1 cellular context compared by ENCODE assay signal in the genomic region with DNA sequence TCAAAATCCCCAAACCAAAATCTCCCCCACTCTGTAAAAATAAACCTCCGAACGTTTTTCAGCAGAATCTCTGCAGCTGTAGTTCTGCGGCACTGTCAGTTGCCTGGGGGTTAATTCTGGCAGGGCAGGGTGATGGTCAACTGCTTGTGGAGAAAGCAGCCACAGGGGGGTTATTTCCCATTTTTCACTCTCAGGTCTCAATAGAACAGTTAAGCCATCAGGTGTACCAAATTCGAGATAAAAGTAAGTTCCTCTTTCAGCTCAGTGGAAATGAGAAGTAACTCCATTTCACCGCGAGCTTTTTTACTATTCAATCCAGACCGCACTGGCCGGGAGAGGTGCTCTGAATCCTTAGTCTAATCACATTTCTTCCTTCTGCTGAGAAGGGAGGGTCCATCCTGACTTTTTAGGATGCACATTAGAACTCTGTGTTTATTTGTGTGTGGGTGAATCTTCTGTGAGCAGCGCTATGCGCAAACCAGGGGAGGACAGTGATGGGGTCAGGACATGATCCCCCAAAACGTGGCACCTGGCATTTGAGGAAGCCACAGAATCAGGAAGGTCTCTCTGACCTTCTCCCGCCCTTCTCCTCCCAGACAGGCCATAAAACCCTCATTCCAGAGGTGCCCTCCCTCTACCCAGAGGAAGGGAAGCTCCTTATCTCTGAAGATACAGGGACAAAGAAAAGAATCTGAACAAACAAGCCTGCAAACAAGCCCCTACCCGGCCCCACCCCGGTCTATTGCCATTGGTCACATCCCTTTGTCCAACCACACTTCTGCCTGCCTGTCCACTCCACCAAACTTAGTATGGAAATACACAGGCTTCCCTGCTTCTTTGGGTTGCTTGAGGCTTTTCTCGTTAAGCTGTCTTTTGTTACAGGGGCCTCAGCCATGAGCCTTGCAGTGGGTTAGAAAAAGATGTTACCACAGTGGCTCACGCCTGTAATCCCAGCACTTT.
TF ChIP-seq lines count a peak whose summit lies in the region.

No MANE protein-coding gene starts in this region.

TF ChIP-seq in GM23338, 12 proteins besides CTCF, POLR2A, EP300 and RAD21 (continued from another document):
- TF ChIP-seq, protein P1, sequence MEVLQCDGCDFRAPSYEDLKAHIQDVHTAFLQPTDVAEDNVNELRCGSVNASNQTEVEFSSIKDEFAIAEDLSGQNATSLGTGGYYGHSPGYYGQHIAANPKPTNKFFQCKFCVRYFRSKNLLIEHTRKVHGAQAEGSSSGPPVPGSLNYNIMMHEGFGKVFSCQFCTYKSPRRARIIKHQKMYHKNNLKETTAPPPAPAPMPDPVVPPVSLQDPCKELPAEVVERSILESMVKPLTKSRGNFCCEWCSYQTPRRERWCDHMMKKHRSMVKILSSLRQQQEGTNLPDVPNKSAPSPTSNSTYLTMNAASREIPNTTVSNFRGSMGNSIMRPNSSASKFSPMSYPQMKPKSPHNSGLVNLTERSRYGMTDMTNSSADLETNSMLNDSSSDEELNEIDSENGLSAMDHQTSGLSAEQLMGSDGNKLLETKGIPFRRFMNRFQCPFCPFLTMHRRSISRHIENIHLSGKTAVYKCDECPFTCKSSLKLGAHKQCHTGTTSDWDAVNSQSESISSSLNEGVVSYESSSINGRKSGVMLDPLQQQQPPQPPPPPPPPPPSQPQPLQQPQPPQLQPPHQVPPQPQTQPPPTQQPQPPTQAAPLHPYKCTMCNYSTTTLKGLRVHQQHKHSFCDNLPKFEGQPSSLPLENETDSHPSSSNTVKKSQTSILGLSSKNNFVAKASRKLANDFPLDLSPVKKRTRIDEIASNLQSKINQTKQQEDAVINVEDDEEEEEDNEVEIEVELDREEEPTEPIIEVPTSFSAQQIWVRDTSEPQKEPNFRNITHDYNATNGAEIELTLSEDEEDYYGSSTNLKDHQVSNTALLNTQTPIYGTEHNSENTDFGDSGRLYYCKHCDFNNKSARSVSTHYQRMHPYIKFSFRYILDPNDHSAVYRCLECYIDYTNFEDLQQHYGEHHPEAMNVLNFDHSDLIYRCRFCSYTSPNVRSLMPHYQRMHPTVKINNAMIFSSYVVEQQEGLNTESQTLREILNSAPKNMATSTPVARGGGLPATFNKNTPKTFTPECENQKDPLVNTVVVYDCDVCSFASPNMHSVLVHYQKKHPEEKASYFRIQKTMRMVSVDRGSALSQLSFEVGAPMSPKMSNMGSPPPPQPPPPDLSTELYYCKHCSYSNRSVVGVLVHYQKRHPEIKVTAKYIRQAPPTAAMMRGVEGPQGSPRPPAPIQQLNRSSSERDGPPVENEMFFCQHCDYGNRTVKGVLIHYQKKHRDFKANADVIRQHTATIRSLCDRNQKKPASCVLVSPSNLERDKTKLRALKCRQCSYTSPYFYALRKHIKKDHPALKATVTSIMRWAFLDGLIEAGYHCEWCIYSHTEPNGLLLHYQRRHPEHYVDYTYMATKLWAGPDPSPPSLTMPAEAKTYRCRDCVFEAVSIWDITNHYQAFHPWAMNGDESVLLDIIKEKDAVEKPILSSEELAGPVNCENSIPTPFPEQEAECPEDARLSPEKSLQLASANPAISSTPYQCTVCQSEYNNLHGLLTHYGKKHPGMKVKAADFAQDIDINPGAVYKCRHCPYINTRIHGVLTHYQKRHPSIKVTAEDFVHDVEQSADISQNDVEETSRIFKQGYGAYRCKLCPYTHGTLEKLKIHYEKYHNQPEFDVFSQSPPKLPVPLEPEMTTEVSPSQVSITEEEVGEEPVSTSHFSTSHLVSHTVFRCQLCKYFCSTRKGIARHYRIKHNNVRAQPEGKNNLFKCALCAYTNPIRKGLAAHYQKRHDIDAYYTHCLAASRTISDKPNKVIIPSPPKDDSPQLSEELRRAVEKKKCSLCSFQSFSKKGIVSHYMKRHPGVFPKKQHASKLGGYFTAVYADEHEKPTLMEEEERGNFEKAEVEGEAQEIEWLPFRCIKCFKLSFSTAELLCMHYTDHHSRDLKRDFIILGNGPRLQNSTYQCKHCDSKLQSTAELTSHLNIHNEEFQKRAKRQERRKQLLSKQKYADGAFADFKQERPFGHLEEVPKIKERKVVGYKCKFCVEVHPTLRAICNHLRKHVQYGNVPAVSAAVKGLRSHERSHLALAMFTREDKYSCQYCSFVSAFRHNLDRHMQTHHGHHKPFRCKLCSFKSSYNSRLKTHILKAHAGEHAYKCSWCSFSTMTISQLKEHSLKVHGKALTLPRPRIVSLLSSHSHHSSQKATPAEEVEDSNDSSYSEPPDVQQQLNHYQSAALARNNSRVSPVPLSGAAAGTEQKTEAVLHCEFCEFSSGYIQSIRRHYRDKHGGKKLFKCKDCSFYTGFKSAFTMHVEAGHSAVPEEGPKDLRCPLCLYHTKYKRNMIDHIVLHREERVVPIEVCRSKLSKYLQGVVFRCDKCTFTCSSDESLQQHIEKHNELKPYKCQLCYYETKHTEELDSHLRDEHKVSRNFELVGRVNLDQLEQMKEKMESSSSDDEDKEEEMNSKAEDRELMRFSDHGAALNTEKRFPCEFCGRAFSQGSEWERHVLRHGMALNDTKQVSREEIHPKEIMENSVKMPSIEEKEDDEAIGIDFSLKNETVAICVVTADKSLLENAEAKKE (CRISPR knock-in tag; IDR thresholded peaks at IDR 0.05): no peak
- TF ChIP-seq EZH2 (IDR thresholded peaks at IDR 0.05; ENCODE audit: low read depth, unreplicated experiment) (no peak), NANOG (IDR thresholded peaks at IDR 0.05; ENCODE audit: borderline replicate concordance) (no peak), STAT1 (IDR thresholded peaks at IDR 0.05; ENCODE audit: unreplicated experiment) (no peak), EZH2phosphoT487 (IDR thresholded peaks at IDR 0.05; ENCODE audit: unreplicated experiment) (no peak), ZNF114 (CRISPR knock-in tag; IDR thresholded peaks at IDR 0.05) (no peak)
